Comparison of ENCODE assay signal across 24 cellular contexts in the genomic region with DNA sequence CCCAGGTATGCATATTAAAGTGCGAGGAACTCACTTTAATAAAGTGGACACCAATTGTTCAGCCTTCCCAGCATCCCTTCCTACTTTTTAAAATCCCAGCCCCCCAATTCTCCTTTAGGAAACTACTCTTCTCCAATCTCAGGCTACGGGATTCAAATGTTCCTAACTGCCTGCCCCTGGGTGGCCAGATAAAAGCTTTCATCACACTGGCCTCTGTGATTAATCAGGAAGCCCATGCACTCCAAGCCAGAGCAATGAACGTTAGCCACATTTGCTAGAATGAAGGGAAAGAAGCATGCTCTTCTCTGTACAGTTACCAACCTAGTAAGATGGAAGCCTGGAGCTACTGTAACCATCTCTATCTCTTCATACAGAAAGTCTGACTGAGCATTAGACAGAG.
"Had no signal": no experiment of that assay in that cellular context is flagged by ENCODE, and none has a peak within 500 bp of the region (broad histone marks: within the 10 kb centered on the region; RNA-seq: fewer than 3 reads in every experiment).

No MANE protein-coding gene starts in this region.

- H3K36me3 ChIP-seq: Peyer's patch had no signal

- H3K4me1 ChIP-seq: Peyer's patch had no signal

- DNase-seq: Kasumi-1; MM.1S; NCI-H1092 treated with DMSO at 0.1 percent for 48 hours; NCI-H1436; NCI-H187; NCI-H2029; NCI-H2081 treated with DMSO at 0.1 percent for 48 hours; NCI-H2171; NCI-H226; NCI-H446; NCI-H510A; NCI-H524 treated with DMSO at 0.1 percent for 48 hours; NCI-H69; NCI-H774; NK-92 treated with Interleukin-12 subunit alpha and Interleukin-12 subunit beta, amount 100 ng/mL, for 24 hours; PC-9; Peyer's patch; SHP77; SK-N-SH; SW 1271 had no signal

- H3K27me3 ChIP-seq: Peyer's patch had no signal

- H3K9me3 ChIP-seq: Peyer's patch, SK-N-SH had no signal

- H3K27me3 Mint-ChIP-seq: IgD-negative memory B cell had no signal

- H3K27ac Mint-ChIP-seq: IgD-negative memory B cell had no signal

- H3K9ac ChIP-seq: KMS-11, SK-N-SH had no signal

- H3K27ac ChIP-seq: HL-60, KMS-11, PC-9, Peyer's patch had no signal

- H3K4me3 Mint-ChIP-seq: IgD-negative memory B cell had no signal

- H3K4me1 Mint-ChIP-seq: IgD-negative memory B cell had no signal

- ATAC-seq: K562 had no signal

- H3K4me3 ChIP-seq: K562, PC-9, Peyer's patch had no signal
